ENCODE assay signal across 8 cellular contexts in the genomic region with DNA sequence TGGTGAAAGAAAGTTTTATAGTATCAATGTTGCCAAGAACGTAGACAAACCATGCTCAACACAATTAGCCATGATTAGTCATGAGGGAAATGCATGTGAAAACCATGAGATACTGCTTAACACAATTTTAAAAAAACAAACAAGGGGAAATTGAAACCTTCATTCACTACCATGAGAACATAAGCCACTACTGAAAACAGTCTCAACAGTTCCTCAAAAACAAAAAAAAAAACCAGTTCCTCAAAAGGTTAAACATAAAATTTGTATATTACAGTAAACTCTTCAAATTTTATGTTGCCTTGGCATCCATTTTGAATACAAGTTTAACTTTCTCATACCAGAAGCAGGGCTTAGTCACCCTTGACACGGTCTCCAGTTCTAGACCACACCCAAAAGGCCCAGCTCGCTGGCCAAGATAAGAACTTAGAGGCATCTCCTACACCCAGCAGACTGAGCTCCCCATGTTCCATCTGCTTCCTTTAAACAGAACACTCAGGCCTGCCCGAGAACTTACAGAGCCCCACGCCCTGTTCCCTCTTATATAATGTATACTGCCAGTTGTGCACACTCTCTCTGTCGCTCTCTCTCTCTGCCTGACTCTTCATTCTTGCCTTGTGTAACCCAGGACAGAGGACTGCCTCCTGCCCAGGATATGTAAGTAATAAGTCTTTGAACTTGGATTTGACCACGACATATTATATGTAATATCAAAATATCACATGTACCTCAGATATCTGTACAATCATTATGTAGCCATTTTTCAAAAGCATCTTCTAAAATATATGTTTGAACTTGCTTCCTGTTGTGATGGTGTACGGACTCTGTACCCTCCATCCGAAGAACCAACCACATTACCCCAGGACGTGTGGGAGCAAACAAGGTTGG.
DNase-seq lines count a peak whose midpoint lies in the region; ATAC-seq, FAIRE-seq and TF ChIP-seq lines count a peak whose summit lies in the region.

No MANE protein-coding gene starts in this region.

- peaks cover 1% of the 10 kb centered on the region for H3K9me3 Mint-ChIP-seq in memory B cell

- peak overlapping the region; percentile 95 for H3K27ac Mint-ChIP-seq in memory B cell

- H3K27me3 Mint-ChIP-seq in memory B cell, result no peaks in the 10 kb centered on the region

- H3K36me3 ChIP-seq in transverse colon, result no peaks in the 10 kb centered on the region

- FAIRE-seq in GM19239 (lab: Jason Lieb, UNC), result peak; percentile 57

- no peak for TF ChIP-seq EP300 in transverse colon (IDR thresholded peaks at IDR 0.05; ENCODE audit: low read depth)

- intact Hi-C loops in transverse colon (cut with DNase I; ENCODE audit: low total_unique reads), result no loop called here

- ATAC-seq in HG03280 (IDR thresholded peaks at IDR 0.05; ENCODE audit: unreplicated experiment) (peak; percentile 44), memory B cell (ENCODE audit: low read depth) (peak; percentile 67)

- peak; percentile 60 for TF ChIP-seq POLR2A in transverse colon (IDR thresholded peaks at IDR 0.05)

- peaks cover 32 to 83% (median 49%) of the 10 kb centered on the region in 4 donors for H3K4me1 ChIP-seq in transverse colon

- H3K4me1 Mint-ChIP-seq in memory B cell, result peaks cover 65% of the 10 kb centered on the region

- DNase-seq in ACHN (peak; percentile 70), GM19239 (ENCODE audit: insufficient read length, low spot score) (no peak), SW 1271 (lab: John Stamatoyannopoulos, UW) (peak; percentile 74 to 92), memory B cell (ENCODE audit: low spot score in 2 of 2) (peak; percentile 32 to 46), transverse colon (peak; percentile 76), NCI-H510A treated with DMSO at 0.1 percent for 48 hours (lab: John Stamatoyannopoulos, UW) (no peak)
- DNase-seq in central memory CD4-positive, alpha-beta T cell, result peak; percentile 33

- no peaks in the 10 kb centered on the region for H3K27me3 ChIP-seq in transverse colon

- H3K4me3 Mint-ChIP-seq in memory B cell, result peak overlapping the region; percentile 40

- H3K4me3 ChIP-seq in transverse colon, result no peak overlapping the region

- in situ Hi-C loops in ACHN (cut with HindIII; ENCODE audit: low pct_ligation_motif_present, low pct_unique_long_range_greater_than_20kb, low sequenced_read_pairs), result no loop called here
- in situ Hi-C loops in transverse colon (cut with MboI; ENCODE audit: low pct_ligation_motif_present in 1 of 4, low pct_unique_long_range_greater_than_20kb in 1 of 4, low sequenced_read_pairs in 3 of 4), result no loop called here

- WGBS in transverse colon (ENCODE audit: low coverage in 1 of 2), 2 donors, result 42 to 55% methylated on average over 8 to 10 of the region's 10 CpGs

- TF ChIP-seq CTCF in transverse colon (IDR thresholded peaks at IDR 0.05), result no peak

- H3K27ac ChIP-seq in transverse colon, result peak overlapping the region; percentile 68 to 80 (median 77)

- H3K36me3 Mint-ChIP-seq in memory B cell, result peaks cover 9% of the 10 kb centered on the region

- H3K9me3 ChIP-seq in transverse colon, result no peaks in the 10 kb centered on the region

Comparison
In these comparisons a context has a peak if more than half of its experiments do, and no peak if none do; other contexts are left out.
1. DNase-seq: peak in ACHN (single experiment), SW 1271 (2 of 2), central memory CD4-positive, alpha-beta T cell (single experiment), memory B cell (2 of 2) and transverse colon (single experiment); none in GM19239 (single experiment) and NCI-H510A treated with DMSO at 0.1 percent for 48 hours (single experiment).